Comparison of ENCODE assay signal across 14 cellular contexts in genomic region chr17:82121660-82122629, GRCh38. TPM values are rescaled to one million over a fixed set of nuclear protein-coding genes. Genes with fewer than 3 reads are reported as not detected.
DNase-seq lines count a peak whose midpoint lies in the region; ATAC-seq and TF ChIP-seq lines count a peak whose summit lies in the region.
"Had no signal": no experiment of that assay in that cellular context is flagged by ENCODE, and none has a peak within 500 bp of the region (broad histone marks: within the 10 kb centered on the region; RNA-seq: fewer than 3 reads in every experiment).

No MANE protein-coding gene starts in this region.

- H3K4me2 ChIP-seq in BLaER1: peak overlapping the region; percentile 84

- H3K4me1 ChIP-seq in BLaER1 (peaks cover 56% of the 10 kb centered on the region), NT2/D1 (ENCODE audit: insufficient read depth, insufficient read length) (peaks cover 22% of the 10 kb centered on the region)
- H3K4me1 ChIP-seq in CD8-positive, alpha-beta T cell (ENCODE audit: insufficient read depth, low read length): peaks cover 68% of the 10 kb centered on the region

- H3K4me1 Mint-ChIP-seq in CD8-positive, alpha-beta T cell (ENCODE audit: low read depth): peaks cover 73% of the 10 kb centered on the region
- H3K4me1 Mint-ChIP-seq in dendritic cell treated with granulocyte-macrophage colony-stimulating factor and Interleukin-4, amounts not matched to agents 40 ng/mL and 50 ng/mL, for 4 days (ENCODE audit: low read depth): peaks cover 26% of the 10 kb centered on the region

- H3K4me3 ChIP-seq in BLaER1: no peak overlapping the region
- H3K4me3 ChIP-seq in CD8-positive, alpha-beta T cell (ENCODE audit: low read depth, low read length): peak overlapping the region; percentile 23
- H3K4me3 ChIP-seq in NT2/D1 (ENCODE audit: insufficient read length, low read depth): no peak overlapping the region
- H3K4me3 ChIP-seq in brain microvascular endothelial cell (ENCODE audit: low read depth, low read length): no peak overlapping the region
- H3K4me3 ChIP-seq: gastroesophageal sphincter had no signal

- ATAC-seq in CD8-positive, alpha-beta T cell: no peak
- no peak for ATAC-seq in GM18498 (IDR thresholded peaks at IDR 0.05; ENCODE audit: unreplicated experiment)
- ATAC-seq: effector memory CD8-positive, alpha-beta T cell; gastroesophageal sphincter had no signal

- H3K36me3 Mint-ChIP-seq in CD8-positive, alpha-beta T cell: peaks cover 23% of the 10 kb centered on the region
- peaks cover 32% of the 10 kb centered on the region for H3K36me3 Mint-ChIP-seq in dendritic cell treated with granulocyte-macrophage colony-stimulating factor and Interleukin-4, amounts not matched to agents 40 ng/mL and 50 ng/mL, for 4 days (ENCODE audit: low read depth)

- H3K9me3 ChIP-seq in BLaER1: no peaks in the 10 kb centered on the region
- H3K9me3 ChIP-seq in CD8-positive, alpha-beta T cell (ENCODE audit: low read length): no peaks in the 10 kb centered on the region
- H3K9me3 ChIP-seq in NT2/D1 (ENCODE audit: insufficient read depth, low read length): no peaks in the 10 kb centered on the region
- H3K9me3 ChIP-seq: gastroesophageal sphincter had no signal

- intact Hi-C loops in CD8-positive, alpha-beta T cell (cut with DNase I, micrococcal nuclease): no loop called here
- intact Hi-C loops in dendritic cell treated with granulocyte-macrophage colony-stimulating factor and Interleukin-4, amounts not matched to agents 40 ng/mL and 50 ng/mL, for 4 days (cut with micrococcal nuclease): no loop called here

- DNase-seq in CD8-positive, alpha-beta T cell: no peak
- no peak for DNase-seq in NT2/D1 (ENCODE audit: low read depth, low spot score)
- DNase-seq in KG1 (lab: John Stamatoyannopoulos, UW): no peak
- no peak for DNase-seq in stimulated activated CD4-positive, alpha-beta T cell treated with anti-CD3 and anti-CD28 coated beads, Interleukin-4, amount 100 ng/mL, for 1 hour
- no peak for DNase-seq in brain microvascular endothelial cell
- DNase-seq: effector memory CD8-positive, alpha-beta T cell; NCI-H2171 treated with DMSO at 0.1 percent for 48 hours; retina had no signal

- H3K27ac ChIP-seq in BLaER1 (peak overlapping the region; percentile 66), brain microvascular endothelial cell (no peak overlapping the region)
- peak overlapping the region; percentile 26 for H3K27ac ChIP-seq in CD8-positive, alpha-beta T cell (ENCODE audit: low read depth, low read length)
- H3K27ac ChIP-seq: C4-2B, gastroesophageal sphincter, KMS-11 had no signal

- H4K20me1 ChIP-seq in BLaER1: no peaks in the 10 kb centered on the region

- H3K9ac ChIP-seq in BLaER1 (peak overlapping the region; percentile 8; the same call in 1 of the 2 replicates), NT2/D1 (ENCODE audit: insufficient read length, low read depth) (peak overlapping the region; percentile 37)
- H3K9ac ChIP-seq: KMS-11 had no signal

- POLR2A ChIA-PET in CD8-positive, alpha-beta T cell (lab: Charles Lee): interaction anchor here (0.6 to 1.7 kb wide), 6 partner anchors 16 to 162 kb away, joined by 3 to 12 read pairs (median 4); partner anchors contain the start of genes DCXR and FASN

- H3K27me3 Mint-ChIP-seq in CD8-positive, alpha-beta T cell (ENCODE audit: low read depth): no peaks in the 10 kb centered on the region
- no peaks in the 10 kb centered on the region for H3K27me3 Mint-ChIP-seq in dendritic cell treated with granulocyte-macrophage colony-stimulating factor and Interleukin-4, amounts not matched to agents 40 ng/mL and 50 ng/mL, for 4 days
- H3K27me3 Mint-ChIP-seq: effector memory CD8-positive, alpha-beta T cell had no signal

- TF ChIP-seq CTCF in CD8-positive, alpha-beta T cell (IDR thresholded peaks at IDR 0.05): no peak
- TF ChIP-seq CTCF in brain microvascular endothelial cell (IDR thresholded peaks at IDR 0.05; ENCODE audit: low read depth, low read length, missing control alignments): no peak

- no peaks in the 10 kb centered on the region for H3K9me3 Mint-ChIP-seq in CD8-positive, alpha-beta T cell
- H3K9me3 Mint-ChIP-seq in dendritic cell treated with granulocyte-macrophage colony-stimulating factor and Interleukin-4, amounts not matched to agents 40 ng/mL and 50 ng/mL, for 4 days: no peaks in the 10 kb centered on the region
- H3K9me3 Mint-ChIP-seq: effector memory CD8-positive, alpha-beta T cell had no signal

- peak overlapping the region; percentile 97 for H3K27ac Mint-ChIP-seq in CD8-positive, alpha-beta T cell
- H3K27ac Mint-ChIP-seq in dendritic cell treated with granulocyte-macrophage colony-stimulating factor and Interleukin-4, amounts not matched to agents 40 ng/mL and 50 ng/mL, for 4 days: peak overlapping the region; percentile 84

- H3K27me3 ChIP-seq in BLaER1 (no peaks in the 10 kb centered on the region), NT2/D1 (ENCODE audit: insufficient read depth, insufficient read length) (no peaks in the 10 kb centered on the region), brain microvascular endothelial cell (replicated peaks) (no peaks in the 10 kb centered on the region)
- no peaks in the 10 kb centered on the region for H3K27me3 ChIP-seq in CD8-positive, alpha-beta T cell (ENCODE audit: insufficient read depth, low read length)
- H3K27me3 ChIP-seq: gastroesophageal sphincter had no signal

- no peaks in the 10 kb centered on the region for H3K36me3 ChIP-seq in BLaER1
- H3K36me3 ChIP-seq in CD8-positive, alpha-beta T cell (ENCODE audit: insufficient read depth, low read length): no peaks in the 10 kb centered on the region
- H3K36me3 ChIP-seq in NT2/D1 (ENCODE audit: insufficient read depth, insufficient read length, low read length): peaks cover 21% of the 10 kb centered on the region
- no peaks in the 10 kb centered on the region for H3K36me3 ChIP-seq in brain microvascular endothelial cell (replicated peaks)

- in situ Hi-C loops in brain microvascular endothelial cell (cut with HindIII; ENCODE audit: low pct_ligation_motif_present, low sequenced_read_pairs): no loop called here

- peak overlapping the region; percentile 72 for H3K4me3 Mint-ChIP-seq in CD8-positive, alpha-beta T cell
- H3K4me3 Mint-ChIP-seq in dendritic cell treated with granulocyte-macrophage colony-stimulating factor and Interleukin-4, amounts not matched to agents 40 ng/mL and 50 ng/mL, for 4 days: no peak overlapping the region
- H3K4me3 Mint-ChIP-seq: effector memory CD8-positive, alpha-beta T cell had no signal

- CTCF ChIA-PET in CD8-positive, alpha-beta T cell (lab: Charles Lee): interaction anchor here (0.6 to 3.8 kb wide), 6 partner anchors 8 to 92 kb away, joined by 3 to 34 read pairs (median 7); no protein-coding TSS in a partner anchor

RNA-seq across cellular contexts. Expression of gene FASN, which starts 23.9 kb away (rescaled TPM):
- total RNA-seq in CD8-positive, alpha-beta T cell: 100 to 1,000 TPM; 245 to 263 TPM

RNA-seq across cellular contexts. Expression of gene DUS1L, which starts 56.3 kb away (rescaled TPM):
- total RNA-seq in CD8-positive, alpha-beta T cell: 100 to 1,000 TPM; 159 to 174 TPM
